8 cellular contexts compared by ENCODE assay signal in genomic region chr2:46615555-46616487, GRCh38. TPM values are rescaled to one million over a fixed set of nuclear protein-coding genes. Genes with fewer than 3 reads are reported as not detected.
A peak's percentile ranks its signal among the peaks of the same experiment; 100 is the strongest.
DNase-seq lines count a peak whose midpoint lies in the region; ATAC-seq and TF ChIP-seq lines count a peak whose summit lies in the region.

No MANE protein-coding gene starts in this region.

- peak overlapping the region; percentile 95 for H2AFZ ChIP-seq in parathyroid adenoma

- ATAC-seq in Right ventricle myocardium inferior = no peak
- no peak for ATAC-seq in activated naive CD4-positive, alpha-beta T cell treated with anti-CD3 and anti-CD28 coated beads, Interleukin-2, amount 50 U/mL, for 72 hours
- ATAC-seq in heart right ventricle = peak in 5 of 8 donors; percentile 3 to 37 (median 9)
- no peak for ATAC-seq in HG02973 (IDR thresholded peaks at IDR 0.05; ENCODE audit: unreplicated experiment)

- H3K36me3 ChIP-seq in heart right ventricle (peaks cover 0 to 40% (median 14%) of the 10 kb centered on the region in 9 donors), parathyroid adenoma (ENCODE audit: control insufficient read depth, insufficient read depth, low read length) (no peaks in the 10 kb centered on the region)

- H3K27ac ChIP-seq in heart right ventricle = peak overlapping the region in 9 of 10 donors; percentile 83 to 96 (median 92)
- peak overlapping the region; percentile 88 for H3K27ac ChIP-seq in parathyroid adenoma

- H3K9me3 Mint-ChIP-seq in activated naive CD4-positive, alpha-beta T cell treated with anti-CD3 and anti-CD28 coated beads, Interleukin-2, amount 50 U/mL, for 72 hours = no peaks in the 10 kb centered on the region

- H3K9ac ChIP-seq in parathyroid adenoma = no peak overlapping the region

- WGBS in heart right ventricle, 2 donors = 23% methylated on average over 23 of the region's 23 CpGs

- H3K27ac Mint-ChIP-seq in activated naive CD4-positive, alpha-beta T cell treated with anti-CD3 and anti-CD28 coated beads, Interleukin-2, amount 50 U/mL, for 72 hours = peak overlapping the region; percentile 94 to 96

- H3K4me1 ChIP-seq in heart right ventricle (peaks cover 4 to 34% (median 27%) of the 10 kb centered on the region in 9 donors), parathyroid adenoma (no peaks in the 10 kb centered on the region)

- H3K27me3 ChIP-seq in heart right ventricle (no peaks in the 10 kb centered on the region), parathyroid adenoma (ENCODE audit: control insufficient read depth, insufficient read depth, low read length) (no peaks in the 10 kb centered on the region)

- H3K9me3 ChIP-seq in heart right ventricle (no peaks in the 10 kb centered on the region), parathyroid adenoma (ENCODE audit: control insufficient read depth, low read length) (no peaks in the 10 kb centered on the region)

- H3K4me2 ChIP-seq in parathyroid adenoma (ENCODE audit: low read length) = peak overlapping the region; percentile 93

- H3K79me2 ChIP-seq in parathyroid adenoma = peaks cover 12% of the 10 kb centered on the region

- DNase-seq in Right ventricle myocardium inferior (ENCODE audit: missing footprints) = peak; percentile 68
- no peak for DNase-seq in cardiac septum (ENCODE audit: low spot score)
- peak; percentile 71 for DNase-seq in NCI-H526 treated with DMSO at 0.1 percent for 48 hours (lab: John Stamatoyannopoulos, UW)
- no peak for DNase-seq in activated naive CD4-positive, alpha-beta T cell treated with anti-CD3 and anti-CD28 coated beads, Interleukin-2, amount 50 U/mL, for 72 hours (ENCODE audit: low spot score in 2 of 2)
- DNase-seq in heart right ventricle = no peak
- DNase-seq in islet precursor cell = no peak

- TF ChIP-seq CTCF in heart right ventricle (IDR thresholded peaks at IDR 0.05) (peak in 6 of 9 donors; percentile 10 to 46 (median 33)), parathyroid adenoma (IDR thresholded peaks at IDR 0.05) (no peak)

- H3K36me3 Mint-ChIP-seq in activated naive CD4-positive, alpha-beta T cell treated with anti-CD3 and anti-CD28 coated beads, Interleukin-2, amount 50 U/mL, for 72 hours = peaks cover 4 to 26% of the 10 kb centered on the region in 2 donors

- intact Hi-C loops in Right ventricle myocardium inferior (cut with DNase I) = no loop called here
- intact Hi-C loops in cardiac septum (cut with DNase I) = no loop called here
- intact Hi-C loops in heart right ventricle (cut with DNase I) = no loop called here

- peak overlapping the region; percentile 64 to 98 (median 90) for H3K4me3 ChIP-seq in heart right ventricle
- peak overlapping the region; percentile 92 for H3K4me3 ChIP-seq in parathyroid adenoma (ENCODE audit: low read depth, low read length)

RNA-seq across cellular contexts. Expression of gene PIGF, which starts 1.0 kb away (rescaled TPM):
- total RNA-seq in Right ventricle myocardium inferior = 10.5 TPM
- total RNA-seq in cardiac septum = 10.9 TPM
- 10 to 100 TPM; 23.0 to 33.6 TPM for total RNA-seq in activated naive CD4-positive, alpha-beta T cell treated with anti-CD3 and anti-CD28 coated beads, Interleukin-2, amount 50 U/mL, for 72 hours
- total RNA-seq in heart right ventricle = 10 to 100 TPM in 6 of 10 donors, 1 to 10 TPM in 4; 7.5 to 13.7 (median 10.1) TPM
- polyA plus RNA-seq in heart right ventricle = 10 to 100 TPM in 1 of 2 donors, 1 to 10 TPM in 1; 8.3 to 12.3 TPM

RNA-seq across cellular contexts. Expression of gene CRIPT, which starts 1.2 kb away (rescaled TPM):
- total RNA-seq in Right ventricle myocardium inferior = 19.8 TPM
- total RNA-seq in cardiac septum = 15.8 TPM
- total RNA-seq in activated naive CD4-positive, alpha-beta T cell treated with anti-CD3 and anti-CD28 coated beads, Interleukin-2, amount 50 U/mL, for 72 hours = 10 to 100 TPM in 1 of 2 donors, 1 to 10 TPM in 1; 7.8 to 18.0 TPM
- 10 to 100 TPM; 18.3 to 22.0 (median 20.2) TPM for total RNA-seq in heart right ventricle
- 10 to 100 TPM; 12.4 to 18.0 TPM for polyA plus RNA-seq in heart right ventricle

Comparison
In these comparisons a context has a peak if more than half of its experiments do, and no peak if none do; other contexts are left out.
1. ATAC-seq: peak in heart right ventricle (5 of 8); none in Right ventricle myocardium inferior (single experiment), activated naive CD4-positive, alpha-beta T cell treated with anti-CD3 and anti-CD28 coated beads, Interleukin-2, amount 50 U/mL, for 72 hours (0 of 2) and HG02973 (single experiment).
2. DNase-seq: peak in Right ventricle myocardium inferior (single experiment) and NCI-H526 treated with DMSO at 0.1 percent for 48 hours (single experiment); none in cardiac septum (single experiment), activated naive CD4-positive, alpha-beta T cell treated with anti-CD3 and anti-CD28 coated beads, Interleukin-2, amount 50 U/mL, for 72 hours (0 of 2), heart right ventricle (0 of 2) and islet precursor cell (single experiment).